Comparison of ENCODE assay signal across 1 cellular context in the genomic region with DNA sequence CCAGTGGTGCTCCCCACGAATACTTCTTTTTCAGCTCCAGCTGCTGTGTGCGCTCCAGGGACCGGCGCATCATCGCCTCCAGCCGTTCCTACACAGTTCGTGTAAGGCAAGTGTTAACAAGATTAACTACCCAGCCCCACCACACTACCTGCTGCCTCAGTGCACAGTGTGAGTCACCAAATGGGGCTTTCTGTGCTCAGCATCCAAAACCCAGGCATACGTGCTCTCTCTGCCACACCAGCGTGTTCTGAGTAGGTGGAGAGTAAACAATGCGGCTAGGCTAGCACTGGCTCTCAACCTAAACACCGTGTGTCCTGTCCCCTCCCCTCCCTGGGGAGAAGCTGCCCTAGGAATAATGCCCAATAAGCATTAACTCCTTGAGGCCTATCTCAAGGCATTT.
TF ChIP-seq lines count a peak whose summit lies in the region.

No MANE protein-coding gene starts in this region.

TF ChIP-seq in GM12878, 131 proteins besides CTCF, POLR2A, EP300 and RAD21 (continued from another document):
- no peak for TF ChIP-seq NR2C1 (IDR thresholded peaks at IDR 0.05)
- no peak for TF ChIP-seq CHD2 (IDR thresholded peaks at IDR 0.05; ENCODE audit: borderline replicate concordance, low read depth, low read length)
- TF ChIP-seq MYC (IDR thresholded peaks at IDR 0.05; ENCODE audit: insufficient read depth, insufficient read length, insufficient replicate concordance, low read length, severe bottlenecking), result no peak
- TF ChIP-seq, protein P1, sequence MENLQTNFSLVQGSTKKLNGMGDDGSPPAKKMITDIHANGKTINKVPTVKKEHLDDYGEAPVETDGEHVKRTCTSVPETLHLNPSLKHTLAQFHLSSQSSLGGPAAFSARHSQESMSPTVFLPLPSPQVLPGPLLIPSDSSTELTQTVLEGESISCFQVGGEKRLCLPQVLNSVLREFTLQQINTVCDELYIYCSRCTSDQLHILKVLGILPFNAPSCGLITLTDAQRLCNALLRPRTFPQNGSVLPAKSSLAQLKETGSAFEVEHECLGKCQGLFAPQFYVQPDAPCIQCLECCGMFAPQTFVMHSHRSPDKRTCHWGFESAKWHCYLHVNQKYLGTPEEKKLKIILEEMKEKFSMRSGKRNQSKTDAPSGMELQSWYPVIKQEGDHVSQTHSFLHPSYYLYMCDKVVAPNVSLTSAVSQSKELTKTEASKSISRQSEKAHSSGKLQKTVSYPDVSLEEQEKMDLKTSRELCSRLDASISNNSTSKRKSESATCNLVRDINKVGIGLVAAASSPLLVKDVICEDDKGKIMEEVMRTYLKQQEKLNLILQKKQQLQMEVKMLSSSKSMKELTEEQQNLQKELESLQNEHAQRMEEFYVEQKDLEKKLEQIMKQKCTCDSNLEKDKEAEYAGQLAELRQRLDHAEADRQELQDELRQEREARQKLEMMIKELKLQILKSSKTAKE (IDR thresholded peaks at IDR 0.05; ENCODE audit: low read depth, poor library complexity, severe bottlenecking), result no peak
- TF ChIP-seq STAT3 (IDR thresholded peaks at IDR 0.05; ENCODE audit: low read depth, low read length), result no peak
- TF ChIP-seq SREBF2 (IDR thresholded peaks at IDR 0.05; ENCODE audit: low read length), result no peak
- no peak for TF ChIP-seq STAT1 (conservative IDR thresholded peaks at IDR 0.05)
- TF ChIP-seq SUZ12 (IDR thresholded peaks at IDR 0.05; ENCODE audit: unreplicated experiment), result no peak
- TF ChIP-seq, protein P2, sequence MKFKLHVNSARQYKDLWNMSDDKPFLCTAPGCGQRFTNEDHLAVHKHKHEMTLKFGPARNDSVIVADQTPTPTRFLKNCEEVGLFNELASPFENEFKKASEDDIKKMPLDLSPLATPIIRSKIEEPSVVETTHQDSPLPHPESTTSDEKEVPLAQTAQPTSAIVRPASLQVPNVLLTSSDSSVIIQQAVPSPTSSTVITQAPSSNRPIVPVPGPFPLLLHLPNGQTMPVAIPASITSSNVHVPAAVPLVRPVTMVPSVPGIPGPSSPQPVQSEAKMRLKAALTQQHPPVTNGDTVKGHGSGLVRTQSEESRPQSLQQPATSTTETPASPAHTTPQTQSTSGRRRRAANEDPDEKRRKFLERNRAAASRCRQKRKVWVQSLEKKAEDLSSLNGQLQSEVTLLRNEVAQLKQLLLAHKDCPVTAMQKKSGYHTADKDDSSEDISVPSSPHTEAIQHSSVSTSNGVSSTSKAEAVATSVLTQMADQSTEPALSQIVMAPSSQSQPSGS (IDR thresholded peaks at IDR 0.05; ENCODE audit: low read length), result no peak
- no peak for TF ChIP-seq MEF2A (IDR thresholded peaks at IDR 0.05; ENCODE audit: insufficient read depth, low read depth, low read length)
- TF ChIP-seq, protein P3, sequence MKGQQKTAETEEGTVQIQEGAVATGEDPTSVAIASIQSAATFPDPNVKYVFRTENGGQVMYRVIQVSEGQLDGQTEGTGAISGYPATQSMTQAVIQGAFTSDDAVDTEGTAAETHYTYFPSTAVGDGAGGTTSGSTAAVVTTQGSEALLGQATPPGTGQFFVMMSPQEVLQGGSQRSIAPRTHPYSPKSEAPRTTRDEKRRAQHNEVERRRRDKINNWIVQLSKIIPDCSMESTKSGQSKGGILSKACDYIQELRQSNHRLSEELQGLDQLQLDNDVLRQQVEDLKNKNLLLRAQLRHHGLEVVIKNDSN (IDR thresholded peaks at IDR 0.05; ENCODE audit: borderline replicate concordance, extremely low read length, insufficient read depth, low read depth, low read length), result no peak
- no peak for TF ChIP-seq SP1 (IDR thresholded peaks at IDR 0.05; ENCODE audit: low read depth, low read length)
- no peak for TF ChIP-seq CBFB (IDR thresholded peaks at IDR 0.05; ENCODE audit: low read depth)
- no peak for TF ChIP-seq SMARCA5 (IDR thresholded peaks at IDR 0.05)
- no peak for TF ChIP-seq CBX3 (IDR thresholded peaks at IDR 0.05; ENCODE audit: borderline replicate concordance, low read depth)
- no peak for TF ChIP-seq TAF1 (IDR thresholded peaks at IDR 0.05; ENCODE audit: borderline replicate concordance, low read depth, low read length)
- TF ChIP-seq KAT2A (conservative IDR thresholded peaks at IDR 0.05; ENCODE audit: control insufficient read depth, low read depth, low read length), result no peak
- TF ChIP-seq ZNF622 (IDR thresholded peaks at IDR 0.05), result no peak
- TF ChIP-seq ZBED1 (IDR thresholded peaks at IDR 0.05; ENCODE audit: borderline replicate concordance), result no peak
- TF ChIP-seq NR2C2 (IDR thresholded peaks at IDR 0.05; ENCODE audit: borderline replicate concordance, control insufficient read depth, insufficient read length, low read depth), result no peak
- TF ChIP-seq SMC3 (IDR thresholded peaks at IDR 0.05; ENCODE audit: borderline replicate concordance, low read length), result no peak
- no peak for TF ChIP-seq TARDBP (IDR thresholded peaks at IDR 0.05; ENCODE audit: borderline replicate concordance)
- TF ChIP-seq, protein P4, sequence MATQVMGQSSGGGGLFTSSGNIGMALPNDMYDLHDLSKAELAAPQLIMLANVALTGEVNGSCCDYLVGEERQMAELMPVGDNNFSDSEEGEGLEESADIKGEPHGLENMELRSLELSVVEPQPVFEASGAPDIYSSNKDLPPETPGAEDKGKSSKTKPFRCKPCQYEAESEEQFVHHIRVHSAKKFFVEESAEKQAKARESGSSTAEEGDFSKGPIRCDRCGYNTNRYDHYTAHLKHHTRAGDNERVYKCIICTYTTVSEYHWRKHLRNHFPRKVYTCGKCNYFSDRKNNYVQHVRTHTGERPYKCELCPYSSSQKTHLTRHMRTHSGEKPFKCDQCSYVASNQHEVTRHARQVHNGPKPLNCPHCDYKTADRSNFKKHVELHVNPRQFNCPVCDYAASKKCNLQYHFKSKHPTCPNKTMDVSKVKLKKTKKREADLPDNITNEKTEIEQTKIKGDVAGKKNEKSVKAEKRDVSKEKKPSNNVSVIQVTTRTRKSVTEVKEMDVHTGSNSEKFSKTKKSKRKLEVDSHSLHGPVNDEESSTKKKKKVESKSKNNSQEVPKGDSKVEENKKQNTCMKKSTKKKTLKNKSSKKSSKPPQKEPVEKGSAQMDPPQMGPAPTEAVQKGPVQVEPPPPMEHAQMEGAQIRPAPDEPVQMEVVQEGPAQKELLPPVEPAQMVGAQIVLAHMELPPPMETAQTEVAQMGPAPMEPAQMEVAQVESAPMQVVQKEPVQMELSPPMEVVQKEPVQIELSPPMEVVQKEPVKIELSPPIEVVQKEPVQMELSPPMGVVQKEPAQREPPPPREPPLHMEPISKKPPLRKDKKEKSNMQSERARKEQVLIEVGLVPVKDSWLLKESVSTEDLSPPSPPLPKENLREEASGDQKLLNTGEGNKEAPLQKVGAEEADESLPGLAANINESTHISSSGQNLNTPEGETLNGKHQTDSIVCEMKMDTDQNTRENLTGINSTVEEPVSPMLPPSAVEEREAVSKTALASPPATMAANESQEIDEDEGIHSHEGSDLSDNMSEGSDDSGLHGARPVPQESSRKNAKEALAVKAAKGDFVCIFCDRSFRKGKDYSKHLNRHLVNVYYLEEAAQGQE (IDR thresholded peaks at IDR 0.05; ENCODE audit: low read depth, low read length), result no peak
- TF ChIP-seq JUNB (IDR thresholded peaks at IDR 0.05), result no peak
- no peak for TF ChIP-seq MYB (IDR thresholded peaks at IDR 0.05; ENCODE audit: borderline replicate concordance, low read depth, low read length)
- no peak for TF ChIP-seq MTA2 (IDR thresholded peaks at IDR 0.05; ENCODE audit: low read depth)
- TF ChIP-seq NFXL1 (IDR thresholded peaks at IDR 0.05; ENCODE audit: borderline replicate concordance), result no peak
- no peak for TF ChIP-seq ATF7 (IDR thresholded peaks at IDR 0.05; ENCODE audit: low read depth)
- TF ChIP-seq, protein P5, sequence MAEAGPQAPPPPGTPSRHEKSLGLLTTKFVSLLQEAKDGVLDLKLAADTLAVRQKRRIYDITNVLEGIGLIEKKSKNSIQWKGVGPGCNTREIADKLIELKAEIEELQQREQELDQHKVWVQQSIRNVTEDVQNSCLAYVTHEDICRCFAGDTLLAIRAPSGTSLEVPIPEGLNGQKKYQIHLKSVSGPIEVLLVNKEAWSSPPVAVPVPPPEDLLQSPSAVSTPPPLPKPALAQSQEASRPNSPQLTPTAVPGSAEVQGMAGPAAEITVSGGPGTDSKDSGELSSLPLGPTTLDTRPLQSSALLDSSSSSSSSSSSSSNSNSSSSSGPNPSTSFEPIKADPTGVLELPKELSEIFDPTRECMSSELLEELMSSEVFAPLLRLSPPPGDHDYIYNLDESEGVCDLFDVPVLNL (IDR thresholded peaks at IDR 0.05; ENCODE audit: low read depth, low read length), result no peak
- TF ChIP-seq SMAD1 (IDR thresholded peaks at IDR 0.05; ENCODE audit: low read depth, partially characterized antibody), result no peak
- no peak for TF ChIP-seq RELA (IDR thresholded peaks at IDR 0.05; ENCODE audit: borderline replicate concordance, partially characterized antibody)
- TF ChIP-seq RUNX3 (IDR thresholded peaks at IDR 0.05; ENCODE audit: low read length), result no peak
- TF ChIP-seq TCF7 (IDR thresholded peaks at IDR 0.05; ENCODE audit: borderline replicate concordance), result no peak
- TF ChIP-seq, protein P6, sequence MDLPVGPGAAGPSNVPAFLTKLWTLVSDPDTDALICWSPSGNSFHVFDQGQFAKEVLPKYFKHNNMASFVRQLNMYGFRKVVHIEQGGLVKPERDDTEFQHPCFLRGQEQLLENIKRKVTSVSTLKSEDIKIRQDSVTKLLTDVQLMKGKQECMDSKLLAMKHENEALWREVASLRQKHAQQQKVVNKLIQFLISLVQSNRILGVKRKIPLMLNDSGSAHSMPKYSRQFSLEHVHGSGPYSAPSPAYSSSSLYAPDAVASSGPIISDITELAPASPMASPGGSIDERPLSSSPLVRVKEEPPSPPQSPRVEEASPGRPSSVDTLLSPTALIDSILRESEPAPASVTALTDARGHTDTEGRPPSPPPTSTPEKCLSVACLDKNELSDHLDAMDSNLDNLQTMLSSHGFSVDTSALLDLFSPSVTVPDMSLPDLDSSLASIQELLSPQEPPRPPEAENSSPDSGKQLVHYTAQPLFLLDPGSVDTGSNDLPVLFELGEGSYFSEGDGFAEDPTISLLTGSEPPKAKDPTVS (IDR thresholded peaks at IDR 0.05; ENCODE audit: low read depth, low read length), result no peak
- no peak for TF ChIP-seq SUPT20H (IDR thresholded peaks at IDR 0.05; ENCODE audit: borderline replicate concordance, control insufficient read depth, low read depth, low read length)
- TF ChIP-seq BACH1 (IDR thresholded peaks at IDR 0.05; ENCODE audit: borderline replicate concordance), result no peak
- TF ChIP-seq ZNF217 (IDR thresholded peaks at IDR 0.05), result no peak
- TF ChIP-seq EGR1 (IDR thresholded peaks at IDR 0.05; ENCODE audit: borderline replicate concordance in 1 of 2, low read depth in 2 of 2, low read length in 2 of 2), result no peak
- no peak for TF ChIP-seq YBX1 (IDR thresholded peaks at IDR 0.05)
- TF ChIP-seq RAD51 (IDR thresholded peaks at IDR 0.05), result no peak
- no peak for TF ChIP-seq ETV6 (conservative IDR thresholded peaks at IDR 0.05 in 1 of 2, IDR thresholded peaks at IDR 0.05 in 1 of 2; ENCODE audit: borderline replicate concordance in 1 of 2, low read depth in 1 of 2)
- TF ChIP-seq BCL11A (IDR thresholded peaks at IDR 0.05; ENCODE audit: low read depth, low read length), result no peak
- TF ChIP-seq KLF5 (IDR thresholded peaks at IDR 0.05; ENCODE audit: partially characterized antibody), result no peak
- no peak for TF ChIP-seq POLR2AphosphoS2 (IDR thresholded peaks at IDR 0.05; ENCODE audit: low read depth, low read length)
